Comparison of ENCODE assay signal across 1 cellular context in the genomic region with DNA sequence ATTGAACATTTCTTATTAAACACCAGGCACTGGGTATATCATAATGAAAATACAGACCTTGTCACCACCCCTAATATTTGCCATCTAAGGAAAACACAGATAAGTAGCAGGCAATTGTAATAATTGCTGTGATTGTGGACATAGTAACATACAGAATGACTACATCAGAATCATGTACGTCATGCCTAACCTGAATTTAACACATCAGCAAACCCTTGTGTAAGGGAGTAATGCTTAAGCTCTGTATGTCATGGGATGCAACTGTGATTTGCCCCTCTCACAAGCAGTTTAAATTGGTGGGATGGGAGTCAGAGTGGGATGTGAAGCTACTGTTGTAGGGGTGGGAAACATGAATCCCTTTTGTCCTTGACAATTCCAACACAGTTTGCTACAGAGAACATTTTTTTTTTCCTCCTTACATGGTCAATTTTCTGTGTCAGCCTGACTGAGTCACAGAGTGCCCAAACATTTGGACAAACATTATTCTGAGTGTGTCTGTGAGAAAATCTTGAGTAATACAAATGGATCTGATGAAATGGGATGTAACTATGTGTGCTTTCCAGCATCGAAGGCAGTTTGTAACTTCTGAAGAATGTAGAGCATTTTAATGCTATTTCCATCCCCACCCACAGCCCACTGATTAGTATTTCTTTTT.
TF ChIP-seq lines count a peak whose summit lies in the region.

No MANE protein-coding gene starts in this region.

TF ChIP-seq in H1, 55 proteins besides CTCF, POLR2A, EP300 and RAD21 (continued from another document):
- TF ChIP-seq, protein P1, sequence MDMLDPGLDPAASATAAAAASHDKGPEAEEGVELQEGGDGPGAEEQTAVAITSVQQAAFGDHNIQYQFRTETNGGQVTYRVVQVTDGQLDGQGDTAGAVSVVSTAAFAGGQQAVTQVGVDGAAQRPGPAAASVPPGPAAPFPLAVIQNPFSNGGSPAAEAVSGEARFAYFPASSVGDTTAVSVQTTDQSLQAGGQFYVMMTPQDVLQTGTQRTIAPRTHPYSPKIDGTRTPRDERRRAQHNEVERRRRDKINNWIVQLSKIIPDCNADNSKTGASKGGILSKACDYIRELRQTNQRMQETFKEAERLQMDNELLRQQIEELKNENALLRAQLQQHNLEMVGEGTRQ (IDR thresholded peaks at IDR 0.05; ENCODE audit: low read length): no peak
- TF ChIP-seq, protein P2, sequence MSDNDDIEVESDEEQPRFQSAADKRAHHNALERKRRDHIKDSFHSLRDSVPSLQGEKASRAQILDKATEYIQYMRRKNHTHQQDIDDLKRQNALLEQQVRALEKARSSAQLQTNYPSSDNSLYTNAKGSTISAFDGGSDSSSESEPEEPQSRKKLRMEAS (IDR thresholded peaks at IDR 0.05): no peak
- no peak for TF ChIP-seq GTF2F1 (IDR thresholded peaks at IDR 0.05; ENCODE audit: borderline replicate concordance, low read depth, low read length)
- no peak for TF ChIP-seq BRCA1 (IDR thresholded peaks at IDR 0.05; ENCODE audit: low read depth, low read length)
